Comparison of ENCODE assay signal across 21 cellular contexts in genomic region chr16:19203374-19203966, GRCh38. TPM values are rescaled to one million over a fixed set of nuclear protein-coding genes. Genes with fewer than 3 reads are reported as not detected.
DNase-seq lines count a peak whose midpoint lies in the region; ATAC-seq and TF ChIP-seq lines count a peak whose summit lies in the region.
"Had no signal": no experiment of that assay in that cellular context is flagged by ENCODE, and none has a peak within 500 bp of the region (broad histone marks: within the 10 kb centered on the region; RNA-seq: fewer than 3 reads in every experiment).

No MANE protein-coding gene starts in this region.

- no peaks in the 10 kb centered on the region for H3K79me1 ChIP-seq in neuronal stem cell (ENCODE audit: low read depth, low read length)

- peaks cover 0 to 4% of the 10 kb centered on the region in 2 donors for H3K9me3 ChIP-seq in neuronal stem cell (replicated peaks in 1 of 2; ENCODE audit: control insufficient read depth in 2 of 2, insufficient read depth in 1 of 2, low read depth in 1 of 2, low read length in 2 of 2)

- H4K91ac ChIP-seq in neuronal stem cell (ENCODE audit: low read depth, low read length, poor library complexity), result no peak overlapping the region

- intact Hi-C loops in left colon (cut with DNase I, micrococcal nuclease), result no loop called here

- peak overlapping the region; percentile 1 for H3K18ac ChIP-seq in neuronal stem cell (ENCODE audit: low read length)

- no CpG with 5 or more reads among the region's 12 CpGs for WGBS in neuronal stem cell (ENCODE audit: extremely low coverage in 2 of 2, insufficient read length in 2 of 2, insufficient replicate concordance in 1 of 2), 2 donors

- H2BK12ac ChIP-seq in neuronal stem cell (ENCODE audit: low read length), result no peak overlapping the region

- no peak overlapping the region for H4K8ac ChIP-seq in neuronal stem cell (ENCODE audit: low read depth, low read length)

- H3K23ac ChIP-seq in neuronal stem cell (ENCODE audit: low read depth, low read length, poor library complexity), result no peak overlapping the region

- TF ChIP-seq CTCF in GM20000 (IDR thresholded peaks at IDR 0.05; ENCODE audit: extremely low read depth, missing control alignments), result no peak

- no peak overlapping the region for H3K4me3 ChIP-seq in neuronal stem cell (ENCODE audit: low read length in 2 of 2)
- H3K4me3 ChIP-seq: BLaER1, hepatocyte had no signal

- H3K4ac ChIP-seq in neuronal stem cell (ENCODE audit: low read length), result no peak overlapping the region

- ATAC-seq in left colon (peak; percentile 34), HG03571 (IDR thresholded peaks at IDR 0.05; ENCODE audit: unreplicated experiment) (no peak)
- ATAC-seq: foreskin keratinocyte had no signal

- no peak overlapping the region for H2AK5ac ChIP-seq in neuronal stem cell (ENCODE audit: low read depth, low read length)

- peak; percentile 6 for DNase-seq in COR-L47 (lab: John Stamatoyannopoulos, UW)
- peak; percentile 89 for DNase-seq in NCI-H2029 treated with DMSO at 0.1 percent for 48 hours (lab: John Stamatoyannopoulos, UW)
- no peak for DNase-seq in left colon
- no peak for DNase-seq in neuronal stem cell (ENCODE audit: low spot score)
- DNase-seq in central memory CD4-positive, alpha-beta T cell, result no peak
- DNase-seq in GM20000 (ENCODE audit: low spot score), result no peak
- no peak for DNase-seq in HUDEP-2 (lab: John Stamatoyannopoulos, UW; ENCODE audit: unreplicated experiment in 76 of 76)
- DNase-seq: activated CD4-positive, alpha-beta memory T cell treated with anti-CD3 and anti-CD28 coated beads for 36 hours; activated CD4-positive, CD25-positive, alpha-beta regulatory T cell; activated effector memory CD4-positive, alpha-beta T cell treated with Interleukin-2 at 50 U/mL for 16 hours; activated naive CD8-positive, alpha-beta T cell treated with anti-CD3 and anti-CD28 coated beads, Interleukin-2, amount 10 ng/mL, durations not matched to agents 7 days and 5 days; foreskin keratinocyte; immature natural killer cell; NCI-H1417 treated with DMSO at 0.1 percent for 48 hours; NCI-H526; retina; stimulated activated CD4-positive, alpha-beta T cell treated with anti-CD3 and anti-CD28 coated beads, Interleukin-4, amount 100 ng/mL, for 1 hour; T1000 had no signal

- no peak overlapping the region for H2AFZ ChIP-seq in neuronal stem cell (ENCODE audit: low read length)
- H2AFZ ChIP-seq: hepatocyte had no signal

- H3K4me2 ChIP-seq in neuronal stem cell (ENCODE audit: insufficient read depth, low read length, poor library complexity, severe bottlenecking), result no peak overlapping the region
- H3K4me2 ChIP-seq: BLaER1, hepatocyte had no signal

- H2BK120ac ChIP-seq in neuronal stem cell (ENCODE audit: low read depth, low read length), result no peak overlapping the region

- no peaks in the 10 kb centered on the region for H3K27me3 ChIP-seq in neuronal stem cell (ENCODE audit: control insufficient read depth in 3 of 3, insufficient read depth in 3 of 3, low read depth in 1 of 3, low read length in 3 of 3)
- H3K27me3 ChIP-seq: BLaER1, foreskin keratinocyte, hepatocyte had no signal

- no peak overlapping the region for H3K9ac ChIP-seq in neuronal stem cell (ENCODE audit: low read depth, low read length, poor library complexity)
- H3K9ac ChIP-seq: BLaER1 had no signal

- no peak overlapping the region for H2BK15ac ChIP-seq in neuronal stem cell (ENCODE audit: low read length)

- no peak overlapping the region for H3K14ac ChIP-seq in neuronal stem cell (ENCODE audit: low read length)

- H3K27ac ChIP-seq in neuronal stem cell (replicated peaks; ENCODE audit: low read length), result no peak overlapping the region
- H3K27ac ChIP-seq: BLaER1, foreskin keratinocyte, hepatocyte had no signal

- peaks cover 0 to 2% of the 10 kb centered on the region in 2 donors for H3K4me1 ChIP-seq in neuronal stem cell (ENCODE audit: control insufficient read depth in 2 of 2, insufficient read depth in 1 of 2, low read depth in 1 of 2, low read length in 2 of 2)
- H3K4me1 ChIP-seq: BLaER1, foreskin keratinocyte had no signal

- H2BK5ac ChIP-seq in neuronal stem cell (ENCODE audit: low read length), result no peak overlapping the region

- H3K36me3 ChIP-seq in neuronal stem cell (replicated peaks in 1 of 2; ENCODE audit: control insufficient read depth in 2 of 2, insufficient read depth in 2 of 2, low read length in 2 of 2), result peaks cover 0 to 3% of the 10 kb centered on the region in 2 donors
- H3K36me3 ChIP-seq: BLaER1 had no signal

RNA-seq across cellular contexts. Expression of gene SYT17, which starts 35.4 kb away (rescaled TPM):
- 1 to 10 TPM; 8.4 to 9.1 TPM for total RNA-seq in left colon
- 19.4 TPM for polyA plus RNA-seq in neuronal stem cell (2013, experiment 1 of 2)
- polyA plus RNA-seq in neuronal stem cell (2013, experiment 2 of 2), result 21.3 TPM
- total RNA-seq: activated naive CD8-positive, alpha-beta T cell treated with anti-CD3 and anti-CD28 coated beads, Interleukin-2, amount 10 ng/mL, durations not matched to agents 7 days and 5 days had no signal
- polyA plus RNA-seq: immature natural killer cell had no signal

Comparison
In these comparisons a context has a peak if more than half of its experiments do, and no peak if none do; other contexts are left out.
1. DNase-seq: peak in COR-L47 (single experiment) and NCI-H2029 treated with DMSO at 0.1 percent for 48 hours (single experiment); none in left colon (0 of 2), neuronal stem cell (single experiment), central memory CD4-positive, alpha-beta T cell (single experiment), GM20000 (single experiment) and HUDEP-2 (0 of 76).